9 cellular contexts compared by ENCODE assay signal in genomic region chr1:24704411-24705259, GRCh38. TPM values are rescaled to one million over a fixed set of nuclear protein-coding genes. Genes with fewer than 3 reads are reported as not detected.
DNase-seq lines count a peak whose midpoint lies in the region; ATAC-seq and TF ChIP-seq lines count a peak whose summit lies in the region.
"Had no signal": no experiment of that assay in that cellular context is flagged by ENCODE, and none has a peak within 500 bp of the region (broad histone marks: within the 10 kb centered on the region; RNA-seq: fewer than 3 reads in every experiment).

No MANE protein-coding gene starts in this region.

- no peak overlapping the region for H4K8ac ChIP-seq in H9 (replicated peaks; ENCODE audit: insufficient read length, low read depth, low read length)

- H3K79me2 ChIP-seq in H9 (ENCODE audit: insufficient read depth, low read length) (no peaks in the 10 kb centered on the region), OCI-LY1 (ENCODE audit: insufficient read depth, low read length) (no peaks in the 10 kb centered on the region)
- H3K79me2 ChIP-seq: parathyroid adenoma had no signal

- intact Hi-C loops in prostate gland (cut with DNase I) = no loop called here

- H2BK5ac ChIP-seq in H9 (ENCODE audit: insufficient read length, low read length) = no peak overlapping the region

- peak overlapping the region; percentile 81 to 93 (median 87); a peak in 5 of 7 replicates for H3K27ac Mint-ChIP-seq in H9

- H3K27me3 Mint-ChIP-seq in H9 (ENCODE audit: low read depth) = no peaks in the 10 kb centered on the region; the same call in 1 of the 2 replicates

- in situ Hi-C loops in ACHN (cut with HindIII; ENCODE audit: low pct_ligation_motif_present, low pct_unique_long_range_greater_than_20kb, low sequenced_read_pairs) = no loop called here

- H3K36me3 ChIP-seq in OCI-LY1 (ENCODE audit: insufficient read depth, low read length) (no peaks in the 10 kb centered on the region), prostate gland (no peaks in the 10 kb centered on the region)

- no peak overlapping the region for H2BK15ac ChIP-seq in H9 (ENCODE audit: low read depth, low read length)

- H3K4me2 ChIP-seq in H9 (ENCODE audit: insufficient read depth, insufficient read length, low read length) (no peak overlapping the region), OCI-LY1 (ENCODE audit: low read length) (peak overlapping the region; percentile 5; the same call in 1 of the 2 replicates)

- no peaks in the 10 kb centered on the region for H3K23me2 ChIP-seq in H9 (ENCODE audit: insufficient read length, low read depth, low read length, poor library complexity, severe bottlenecking)

- H3T11ph ChIP-seq in H9 (ENCODE audit: low read length) = no peak overlapping the region

- no peak overlapping the region for H2AK5ac ChIP-seq in H9 (ENCODE audit: insufficient read length, low read length)

- H3K4me1 ChIP-seq in H9 (ENCODE audit: insufficient read depth, low read length) (peaks cover 4% of the 10 kb centered on the region; the same call in 1 of the 2 replicates), OCI-LY1 (ENCODE audit: insufficient read depth, low read length, severe bottlenecking) (peaks cover 12% of the 10 kb centered on the region), prostate gland (replicated peaks) (no peaks in the 10 kb centered on the region)
- H3K4me1 ChIP-seq: parathyroid adenoma had no signal

- no peak overlapping the region for H2BK12ac ChIP-seq in H9 (ENCODE audit: insufficient read length, low read depth, low read length)

- TF ChIP-seq CTCF in H9 (conservative IDR thresholded peaks at IDR 0.05) (no peak), OCI-LY1 (IDR thresholded peaks at IDR 0.05; ENCODE audit: low read length) (no peak), fibroblast of villous mesenchyme (IDR thresholded peaks at IDR 0.05; ENCODE audit: insufficient read depth, low read depth, low read length) (no peak), prostate gland (IDR thresholded peaks at IDR 0.05) (no peak)

- TF ChIP-seq POLR2A in prostate gland (IDR thresholded peaks at IDR 0.05) = no peak

- H2BK120ac ChIP-seq in H9 (ENCODE audit: low read depth, low read length, poor library complexity, severe bottlenecking) = no peak overlapping the region

- no peak overlapping the region for H4K5ac ChIP-seq in H9 (ENCODE audit: insufficient read length, low read depth, low read length)

- H2AFZ ChIP-seq in H9 (ENCODE audit: low read length) (no peak overlapping the region), OCI-LY1 (ENCODE audit: low read length) (no peak overlapping the region)

- H3K4me3 Mint-ChIP-seq in H9 = no peak overlapping the region

- H3K23ac ChIP-seq in H9 (ENCODE audit: insufficient read length, low read depth, low read length) = no peak overlapping the region

- no peak overlapping the region for H4K91ac ChIP-seq in H9 (ENCODE audit: insufficient read length, low read depth, low read length)

- H3K9me2 ChIP-seq in OCI-LY1 (ENCODE audit: low read depth, low read length) = no peaks in the 10 kb centered on the region

- peaks cover 36 to 41% of the 10 kb centered on the region in 2 experiments for H3K4me1 Mint-ChIP-seq in H9

- H3K36me3 Mint-ChIP-seq in H9 (ENCODE audit: insufficient read depth in 1 of 3, low read depth in 3 of 3) = peaks cover 0 to 3% (median 0%) of the 10 kb centered on the region in 3 experiments; a peak in 3 of 7 replicates

- H3K9me3 ChIP-seq in H9 (ENCODE audit: control insufficient read depth, low read depth, low read length) (no peaks in the 10 kb centered on the region), OCI-LY1 (ENCODE audit: low read length) (no peaks in the 10 kb centered on the region), prostate gland (no peaks in the 10 kb centered on the region)

- no peaks in the 10 kb centered on the region; a peak in 1 of 5 replicates for H3K9me3 Mint-ChIP-seq in H9

- H3K27me3 ChIP-seq in H9 (ENCODE audit: insufficient read depth, low read length) (no peaks in the 10 kb centered on the region), OCI-LY1 (ENCODE audit: insufficient read depth, low read length) (no peaks in the 10 kb centered on the region), prostate gland (replicated peaks; ENCODE audit: insufficient read depth) (no peaks in the 10 kb centered on the region)

- WGBS in H9 (ENCODE audit: extremely low coverage, insufficient read length, low lambda C conversion rate) = no CpG with 5 or more reads among the region's 16 CpGs
- 58% methylated on average over 16 of the region's 16 CpGs for WGBS in prostate gland

- H2BK20ac ChIP-seq in H9 (ENCODE audit: low read depth, low read length, poor library complexity, severe bottlenecking) = no peak overlapping the region

- H3K14ac ChIP-seq in H9 (ENCODE audit: insufficient read depth, low read length) = no peak overlapping the region

- no peak overlapping the region for H3K56ac ChIP-seq in H9 (ENCODE audit: insufficient read length, low read depth, low read length)

- no peak overlapping the region for H3K9ac ChIP-seq in H9 (ENCODE audit: extremely low read depth, insufficient read length, low read length)
- H3K9ac ChIP-seq in OCI-LY1 (ENCODE audit: low read length) = no peak overlapping the region
- H3K9ac ChIP-seq: parathyroid adenoma had no signal

- no peak overlapping the region for H3K4ac ChIP-seq in H9 (ENCODE audit: low read depth, low read length)

- H3F3A ChIP-seq in OCI-LY1 (ENCODE audit: insufficient read depth, low read length) = no peaks in the 10 kb centered on the region

- H4K20me1 ChIP-seq in H9 (ENCODE audit: control insufficient read depth, insufficient read depth, insufficient read length) (no peaks in the 10 kb centered on the region), OCI-LY1 (ENCODE audit: insufficient read depth, low read length) (no peaks in the 10 kb centered on the region)

- no peak overlapping the region for H3K4me3 ChIP-seq in OCI-LY1 (ENCODE audit: low read depth, low read length, poor library complexity, severe bottlenecking)
- no peak overlapping the region for H3K4me3 ChIP-seq in fibroblast of villous mesenchyme (ENCODE audit: low read depth, low read length)
- H3K4me3 ChIP-seq in prostate gland = peak overlapping the region in 1 of 2 donors; percentile 28

- no peaks in the 10 kb centered on the region for H3K79me1 ChIP-seq in H9 (ENCODE audit: insufficient read depth, low read depth, low read length, poor library complexity, severe bottlenecking)

- H3K18ac ChIP-seq in H9 (ENCODE audit: insufficient read length, low read depth, low read length) = no peak overlapping the region

- DNase-seq in H9 (peak; percentile 49), fibroblast of villous mesenchyme (ENCODE audit: low read depth) (peak; percentile 43), prostate gland (ENCODE audit: low spot score) (no peak), mucosa of gallbladder (ENCODE audit: low spot score) (no peak), hepatic stellate cell (ENCODE audit: low spot score) (no peak), ACHN (no peak)

- H3K27ac ChIP-seq in H9 (ENCODE audit: insufficient read length, low read depth, low read length) = no peak overlapping the region
- H3K27ac ChIP-seq in OCI-LY1 (ENCODE audit: low read depth, low read length, poor library complexity, severe bottlenecking) = no peak overlapping the region
- peak overlapping the region; percentile 72 to 78 for H3K27ac ChIP-seq in prostate gland

- ATAC-seq in HG02840 (IDR thresholded peaks at IDR 0.05; ENCODE audit: low FRiP score, unreplicated experiment) = no peak

RNA-seq across cellular contexts. Expression of gene CLIC4, which starts 40.6 kb away (rescaled TPM):
- total RNA-seq in H9 (2021) (230 and 240 TPM in 2 replicates), fibroblast of villous mesenchyme (411 and 544 TPM in 2 replicates), prostate gland (100 to 1,000 TPM in 1 of 2 donors, 10 to 100 TPM in 1; 77.2 to 124 TPM), mucosa of gallbladder (204 TPM)

Comparison
In these comparisons a context has a peak if more than half of its experiments do, and no peak if none do; other contexts are left out.
1. DNase-seq: peak in H9 (single experiment) and fibroblast of villous mesenchyme (single experiment); none in prostate gland (single experiment), mucosa of gallbladder (single experiment), hepatic stellate cell (single experiment) and ACHN (single experiment).
2. H3K27ac ChIP-seq: peak in prostate gland (2 of 2); none in H9 (single experiment) and OCI-LY1 (single experiment).